Comparison of ENCODE assay signal across 1 cellular context in genomic region chr3:14369675-14370669, GRCh38.
TF ChIP-seq lines count a peak whose summit lies in the region.

No MANE protein-coding gene starts in this region.

TF ChIP-seq in WTC11, 78 proteins besides CTCF, POLR2A, EP300 and RAD21 (continued from another document):
- TF ChIP-seq IRF2 (CRISPR knock-in tag; IDR thresholded peaks at IDR 0.05; ENCODE audit: borderline replicate concordance, low read depth) = no peak
- no peak for TF ChIP-seq ZMAT4 (CRISPR knock-in tag; IDR thresholded peaks at IDR 0.05)
- no peak for TF ChIP-seq OVOL2 (CRISPR knock-in tag; IDR thresholded peaks at IDR 0.05; ENCODE audit: borderline replicate concordance)
- 0 out of 2 replicates have a peak, but pooled peaks have one; percentile 17 for TF ChIP-seq MAX (CRISPR knock-in tag; IDR thresholded peaks at IDR 0.05)
- no peak for TF ChIP-seq CBFB (CRISPR knock-in tag; IDR thresholded peaks at IDR 0.05; ENCODE audit: low read depth)
- no peak for TF ChIP-seq JAZF1 (CRISPR knock-in tag; IDR thresholded peaks at IDR 0.05)
